9 cellular contexts compared by ENCODE assay signal in genomic region chr11:64649304-64649703, GRCh38. TPM values are rescaled to one million over a fixed set of nuclear protein-coding genes. Genes with fewer than 3 reads are reported as not detected.
A peak's percentile ranks its signal among the peaks of the same experiment; 100 is the strongest.
DNase-seq lines count a peak whose midpoint lies in the region; ATAC-seq and TF ChIP-seq lines count a peak whose summit lies in the region.
"Had no signal": no experiment of that assay in that cellular context is flagged by ENCODE, and none has a peak within 500 bp of the region (broad histone marks: within the 10 kb centered on the region; RNA-seq: fewer than 3 reads in every experiment).

No MANE protein-coding gene starts in this region.

- no peak overlapping the region for H3K9ac ChIP-seq in OCI-LY3 (ENCODE audit: low read length)

- H3K36me3 ChIP-seq in cardiac muscle cell, result no peaks in the 10 kb centered on the region
- no peaks in the 10 kb centered on the region for H3K36me3 ChIP-seq in OCI-LY3 (replicated peaks; ENCODE audit: low read depth, low read length)
- no peaks in the 10 kb centered on the region for H3K36me3 ChIP-seq in upper lobe of right lung

- DNase-seq in cardiac muscle cell (ENCODE audit: low read depth in 1 of 2, low spot score in 1 of 2) (peak; percentile 51 to 71), cardiac septum (ENCODE audit: low spot score) (no peak), fibroblast of peridontal ligament (ENCODE audit: extremely low read depth) (peak; percentile 21), upper lobe of right lung (no peak)
- DNase-seq in activated T-cell treated with anti-CD3 and anti-CD28 coated beads, Interleukin-2, amount 50 U/mL, for 4 hours, result no peak
- DNase-seq: SIG-M5 had no signal

- peaks cover 46% of the 10 kb centered on the region for H3K27me3 Mint-ChIP-seq in activated T-cell treated with anti-CD3 and anti-CD28 coated beads, Interleukin-2, amount 50 U/mL, for 4 hours (ENCODE audit: low read depth)

- no peaks in the 10 kb centered on the region for H3K79me2 ChIP-seq in OCI-LY3 (ENCODE audit: low read length)

- no peaks in the 10 kb centered on the region for H4K20me1 ChIP-seq in OCI-LY3 (ENCODE audit: insufficient read depth, low read length)

- H3K4me2 ChIP-seq in OCI-LY3 (ENCODE audit: low read length), result no peak overlapping the region

- no peak overlapping the region for H2AFZ ChIP-seq in OCI-LY3 (ENCODE audit: low read depth, low read length)

- H3K4me3 ChIP-seq in cardiac muscle cell (no peak overlapping the region), OCI-LY3 (ENCODE audit: low read length) (no peak overlapping the region), upper lobe of right lung (no peak overlapping the region)

- no peaks in the 10 kb centered on the region for H3K9me3 Mint-ChIP-seq in activated T-cell treated with anti-CD3 and anti-CD28 coated beads, Interleukin-2, amount 50 U/mL, for 4 hours

- H3K4me1 ChIP-seq in cardiac muscle cell (ENCODE audit: low read depth) (no peaks in the 10 kb centered on the region), OCI-LY3 (ENCODE audit: low read length) (peaks cover 21% of the 10 kb centered on the region), upper lobe of right lung (no peaks in the 10 kb centered on the region)

- ATAC-seq in upper lobe of right lung (no peak), HG03521 (IDR thresholded peaks at IDR 0.05; ENCODE audit: unreplicated experiment) (no peak), GM18511 (IDR thresholded peaks at IDR 0.05; ENCODE audit: unreplicated experiment) (no peak)
- no peak for ATAC-seq in activated T-cell treated with anti-CD3 and anti-CD28 coated beads, Interleukin-2, amount 50 U/mL, for 4 hours

- intact Hi-C loops in cardiac septum (cut with DNase I) (no loop called here), upper lobe of right lung (cut with DNase I) (no loop called here)

- no peak overlapping the region for H3K4me3 Mint-ChIP-seq in activated T-cell treated with anti-CD3 and anti-CD28 coated beads, Interleukin-2, amount 50 U/mL, for 4 hours

- TF ChIP-seq CTCF in cardiac muscle cell (IDR thresholded peaks at IDR 0.05; ENCODE audit: low read depth, low read length), result peak; percentile 61
- peak; percentile 91 for TF ChIP-seq CTCF in OCI-LY3 (IDR thresholded peaks at IDR 0.05; ENCODE audit: low read depth, low read length)
- peak; percentile 25 for TF ChIP-seq CTCF in upper lobe of right lung (IDR thresholded peaks at IDR 0.05)

- no peaks in the 10 kb centered on the region for H3K4me1 Mint-ChIP-seq in activated T-cell treated with anti-CD3 and anti-CD28 coated beads, Interleukin-2, amount 50 U/mL, for 4 hours (ENCODE audit: low read depth)

- H3K9me3 ChIP-seq in cardiac muscle cell (ENCODE audit: low read depth) (no peaks in the 10 kb centered on the region), OCI-LY3 (ENCODE audit: insufficient read depth, low read length) (no peaks in the 10 kb centered on the region), upper lobe of right lung (no peaks in the 10 kb centered on the region)

- peaks cover 26% of the 10 kb centered on the region for H3K27me3 ChIP-seq in cardiac muscle cell
- peaks cover 2% of the 10 kb centered on the region; the same call in 1 of the 2 replicates for H3K27me3 ChIP-seq in OCI-LY3 (ENCODE audit: low read depth, low read length)
- peaks cover 8% of the 10 kb centered on the region for H3K27me3 ChIP-seq in upper lobe of right lung

- no peaks in the 10 kb centered on the region for H3K36me3 Mint-ChIP-seq in activated T-cell treated with anti-CD3 and anti-CD28 coated beads, Interleukin-2, amount 50 U/mL, for 4 hours (ENCODE audit: insufficient read depth)

- H3K27ac ChIP-seq in cardiac muscle cell, result no peak overlapping the region
- no peak overlapping the region for H3K27ac ChIP-seq in OCI-LY3 (ENCODE audit: low read length)
- no peak overlapping the region for H3K27ac ChIP-seq in upper lobe of right lung

RNA-seq across cellular contexts. Expression of gene SLC22A12, which starts 58.3 kb away (rescaled TPM):
- total RNA-seq in cardiac muscle cell, result not detected in 2 replicates
- not detected in 2 replicates for polyA plus RNA-seq in cardiac muscle cell
- total RNA-seq in cardiac septum, result not detected
- not detected for total RNA-seq in upper lobe of right lung
- total RNA-seq in activated T-cell treated with anti-CD3 and anti-CD28 coated beads, Interleukin-2, amount 50 U/mL, for 4 hours, result not detected

Comparison
In these comparisons a context has a peak if more than half of its experiments do, and no peak if none do; other contexts are left out.
1. DNase-seq: peak in cardiac muscle cell (2 of 2) and fibroblast of peridontal ligament (single experiment); none in cardiac septum (single experiment), upper lobe of right lung (single experiment) and activated T-cell treated with anti-CD3 and anti-CD28 coated beads, Interleukin-2, amount 50 U/mL, for 4 hours (single experiment).
2. CTCF ChIP-seq: peak in every context shown above with its lines; median percentile 91 in OCI-LY3; 61 in cardiac muscle cell; 25 in upper lobe of right lung.